ENCODE assay signal across 7 cellular contexts in the genomic region with DNA sequence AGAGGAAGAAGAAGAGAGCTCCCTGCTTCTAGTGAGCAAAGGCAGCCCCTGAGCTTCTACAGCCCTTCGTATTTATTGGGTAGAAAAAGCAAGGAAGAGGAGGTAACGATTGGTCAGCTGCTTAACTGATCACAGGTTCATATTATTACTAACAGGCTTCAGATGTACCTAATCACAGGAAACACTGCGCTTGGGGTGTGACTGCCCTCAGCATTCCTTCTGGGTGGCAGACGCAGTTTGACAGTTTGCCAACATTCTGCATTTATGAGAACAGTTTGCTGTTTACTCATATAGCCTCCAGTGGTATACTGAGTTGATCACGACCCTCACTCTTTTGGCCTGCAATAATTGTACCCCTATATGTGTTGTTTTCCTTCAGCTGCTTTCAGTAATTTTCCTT. TPM values are rescaled to one million over a fixed set of nuclear protein-coding genes. Genes with fewer than 3 reads are reported as not detected.
DNase-seq lines count a peak whose midpoint lies in the region; FAIRE-seq and TF ChIP-seq lines count a peak whose summit lies in the region.
"Not testable (repeated sequence)": the region's sequence is repeated elsewhere in the genome, so short reads cannot be mapped to it uniquely, and the experiment has no call there.

No MANE protein-coding gene starts in this region.

- H3K9me1 ChIP-seq in keratinocyte (ENCODE audit: control insufficient read depth, extremely low read depth, insufficient read depth, low read length), result not testable (repeated sequence)

- not testable (repeated sequence) for H3K36me3 ChIP-seq in DOHH2 (ENCODE audit: control insufficient read depth, low read length); keratinocyte (ENCODE audit: control insufficient read depth in 2 of 2, extremely low read depth in 1 of 2, insufficient read depth in 2 of 2, low read length in 2 of 2); neutrophil

- H3K9me2 ChIP-seq in DOHH2 (replicated peaks; ENCODE audit: control insufficient read depth, low read length), result not testable (repeated sequence)

- not testable (repeated sequence) for H3K27ac ChIP-seq in DOHH2 (ENCODE audit: low read depth, low read length)
- H3K27ac ChIP-seq in keratinocyte (ENCODE audit: control insufficient read depth, insufficient read depth, low read length) (peak overlapping the region; percentile 74), neutrophil (peak overlapping the region; percentile 71)

- not testable (repeated sequence) for H3K9ac ChIP-seq in keratinocyte (ENCODE audit: control insufficient read depth, extremely low read depth, insufficient read depth, low read length)

- peaks cover 44% of the 10 kb centered on the region for H3K4me1 ChIP-seq in DOHH2 (ENCODE audit: control insufficient read depth, low read length)
- peaks cover 14% of the 10 kb centered on the region for H3K4me1 ChIP-seq in keratinocyte (ENCODE audit: control insufficient read depth, extremely low read depth, insufficient read depth, low read length)
- H3K4me1 ChIP-seq in neutrophil (ENCODE audit: control insufficient read depth in 1 of 2, insufficient read depth in 1 of 2, low read depth in 1 of 2, low read length in 1 of 2), result peaks cover 20 to 21% of the 10 kb centered on the region in 2 experiments

- H2AFZ ChIP-seq in keratinocyte (ENCODE audit: control insufficient read depth, low read length), result peak overlapping the region; percentile 13

- H3K9me3 ChIP-seq in DOHH2 (ENCODE audit: control insufficient read depth, insufficient read depth, low read length); keratinocyte (ENCODE audit: control insufficient read depth, low read depth, low read length); neutrophil: not testable (repeated sequence)

- H3K79me2 ChIP-seq in DOHH2 (ENCODE audit: control insufficient read depth, low read length); keratinocyte (ENCODE audit: control insufficient read depth, insufficient read depth, low read length): not testable (repeated sequence)

- H3K4me2 ChIP-seq in DOHH2 (ENCODE audit: low read length), result peak overlapping the region; percentile 86; the same call in 1 of the 2 replicates
- peak overlapping the region; percentile 99 for H3K4me2 ChIP-seq in keratinocyte (ENCODE audit: control insufficient read depth, extremely low read depth, insufficient read depth, low read depth, low read length)

- not testable (repeated sequence) for FAIRE-seq in keratinocyte (lab: Jason Lieb, UNC)

- H3K27me3 ChIP-seq in DOHH2 (ENCODE audit: control insufficient read depth, low read length); keratinocyte (ENCODE audit: control insufficient read depth, extremely low read depth, insufficient read depth, low read length); neutrophil: not testable (repeated sequence)

- intact Hi-C loops in MCF 10A (cut with micrococcal nuclease), result loop anchor here (1.0 to 5.0 kb wide), 2 partner anchors 22 to 48 kb away; partner anchors contain the start of gene CXXC1

- peak overlapping the region in 2 of 3 donors; percentile 2 to 9 for H3K27ac Mint-ChIP-seq in IgD-negative memory B cell
- peak overlapping the region; percentile 94 for H3K27ac Mint-ChIP-seq in MCF 10A (ENCODE audit: low read depth, unreplicated experiment)

- not testable (repeated sequence) for H3K36me3 Mint-ChIP-seq in IgD-negative memory B cell; MCF 10A (ENCODE audit: insufficient read depth, unreplicated experiment)

- H3K27me3 Mint-ChIP-seq in IgD-negative memory B cell; MCF 10A (ENCODE audit: insufficient read depth, unreplicated experiment): not testable (repeated sequence)

- BruUV-seq in MCF 10A (replicated peaks; lab: Mats Ljungman, UMichigan), result not testable (repeated sequence)

- CTCF ChIA-PET in MCF 10A (lab: Yijun Ruan, JAX), result interaction anchor here (0.7 to 2.0 kb wide), 3 partner anchors 48 to 155 kb away, joined by 3 to 16 read pairs (median 3); no protein-coding TSS in a partner anchor

- H3K4me1 Mint-ChIP-seq in IgD-negative memory B cell, result peaks cover 28 to 45% (median 35%) of the 10 kb centered on the region in 3 donors
- H3K4me1 Mint-ChIP-seq in MCF 10A (ENCODE audit: insufficient read depth, unreplicated experiment), result peaks cover 13% of the 10 kb centered on the region

- not testable (repeated sequence) for TF ChIP-seq CTCF in DOHH2 (IDR thresholded peaks at IDR 0.05; ENCODE audit: low read depth, low read length, poor library complexity, severe bottlenecking); MCF 10A (IDR thresholded peaks at IDR 0.05; ENCODE audit: unreplicated experiment); keratinocyte (optimal IDR thresholded peaks at IDR 0.05 in 1 of 3, IDR thresholded peaks at IDR 0.05 in 1 of 3, conservative IDR thresholded peaks at IDR 0.05 in 1 of 3; ENCODE audit: extremely low read depth in 1 of 3, insufficient read depth in 2 of 3, low read length in 3 of 3); neutrophil (IDR thresholded peaks at IDR 0.05)

- POLR2A ChIA-PET in MCF 10A (lab: Yijun Ruan, JAX), result interaction anchor here (0.8 to 3.6 kb wide), 9 partner anchors 15 to 822 kb away, joined by 3 to 36 read pairs (median 8); partner anchors contain the start of genes C18orf32 and MBD1

- DNase-seq in NCI-H460 (ENCODE audit: extremely low read depth, low read depth), result peak; percentile 62
- peak; percentile 63 for DNase-seq in SW480 (ENCODE audit: low spot score)
- peak; percentile 69 for DNase-seq in MCF 10A (ENCODE audit: unreplicated experiment)
- DNase-seq in keratinocyte (ENCODE audit: low read depth, low spot score), result not testable (repeated sequence)

- dilution Hi-C loops in keratinocyte (cut with MboI; ENCODE audit: extremely low pct_ligation_motif_present, low sequenced_read_pairs), result not testable (repeated sequence)

- not testable (repeated sequence) for H4K20me1 ChIP-seq in DOHH2 (ENCODE audit: control insufficient read depth, insufficient read depth, low read depth, low read length); keratinocyte (ENCODE audit: control insufficient read depth, extremely low read depth, insufficient read depth, low read length)

- H3K9me3 Mint-ChIP-seq in IgD-negative memory B cell, result peaks cover 3 to 10% (median 4%) of the 10 kb centered on the region in 3 donors
- H3K9me3 Mint-ChIP-seq in MCF 10A (ENCODE audit: unreplicated experiment), result not testable (repeated sequence)

- H3F3A ChIP-seq in DOHH2 (ENCODE audit: control insufficient read depth, insufficient read depth), result not testable (repeated sequence)

- not testable (repeated sequence) for H3K4me3 ChIP-seq in DOHH2 (ENCODE audit: low read length); keratinocyte (ENCODE audit: control insufficient read depth in 2 of 3, extremely low read depth in 1 of 3, insufficient read depth in 2 of 3, low read depth in 1 of 3, low read length in 3 of 3); neutrophil (ENCODE audit: low read depth in 1 of 2, low read length in 1 of 2)

- H3K4me3 Mint-ChIP-seq in IgD-negative memory B cell (peak overlapping the region; percentile 74 to 97 (median 95)), MCF 10A (ENCODE audit: unreplicated experiment) (peak overlapping the region; percentile 88)

RNA-seq across cellular contexts. Expression of gene CXXC1, which starts 21.4 kb away (rescaled TPM):
- 98.6 TPM for polyA plus RNA-seq in IgD-negative memory B cell
- total RNA-seq in NCI-H460 (2014; rRNA removed; shearing (Covaris generic)), result 21.9 and 28.6 TPM in 2 replicates
- 219 and 247 TPM in 2 replicates for polyA plus RNA-seq in NCI-H460 (2014; cell fraction: nucleus; rRNA removed)
- 65.1 and 85.4 TPM in 2 replicates for total RNA-seq in MCF 10A (2022)
- polyA plus RNA-seq in keratinocyte, result 33.6 to 49.0 TPM (median 44.1 TPM) in 3 replicates
- 112 TPM for polyA plus RNA-seq in keratinocyte (2011; ENCODE audit: low read depth)
- polyA plus RNA-seq in keratinocyte (2011; cell fraction: cytosol; rRNA removed), result 15.1 and 33.3 TPM in 2 replicates
- 106 and 110 TPM in 2 replicates for polyA plus RNA-seq in keratinocyte (2011; cell fraction: nucleus; rRNA removed)
- polyA plus RNA-seq in keratinocyte (2012; ENCODE audit: low replicate concordance), result 52.2 and 56.7 TPM in 2 replicates
- polyA minus RNA-seq in keratinocyte, result 29.1 to 50.9 TPM (median 37.0 TPM) in 3 replicates
- polyA minus RNA-seq in keratinocyte (2011; cell fraction: cytosol; rRNA and poly(A)+ RNA removed), result 31.7 TPM
- 25.6 and 34.9 TPM in 2 replicates for polyA minus RNA-seq in keratinocyte (2011; cell fraction: nucleus; rRNA and poly(A)+ RNA removed)

RNA-seq across cellular contexts. Expression of gene MBD1, which starts 27.5 kb away (rescaled TPM):
- polyA plus RNA-seq in IgD-negative memory B cell, result 42.6 TPM
- 54.9 and 57.1 TPM in 2 replicates for total RNA-seq in NCI-H460 (2014; rRNA removed; shearing (Covaris generic))
- 86.0 and 102 TPM in 2 replicates for polyA plus RNA-seq in NCI-H460 (2014; cell fraction: nucleus; rRNA removed)
- total RNA-seq in MCF 10A (2022), result 203 and 227 TPM in 2 replicates
- 64.2 to 77.5 TPM (median 73.9 TPM) in 3 replicates for polyA plus RNA-seq in keratinocyte
- polyA plus RNA-seq in keratinocyte (2011; ENCODE audit: low read depth), result 50.0 TPM
- polyA plus RNA-seq in keratinocyte (2011; cell fraction: cytosol; rRNA removed), result 46.4 and 65.0 TPM in 2 replicates
- polyA plus RNA-seq in keratinocyte (2011; cell fraction: nucleus; rRNA removed), result 196 TPM in 2 replicates
- polyA plus RNA-seq in keratinocyte (2012; ENCODE audit: low replicate concordance), result 56.9 and 76.5 TPM in 2 replicates
- 53.6 to 123 TPM (median 64.1 TPM) in 3 replicates for polyA minus RNA-seq in keratinocyte
- 95.5 TPM for polyA minus RNA-seq in keratinocyte (2011; cell fraction: cytosol; rRNA and poly(A)+ RNA removed)
- 75.7 and 78.0 TPM in 2 replicates for polyA minus RNA-seq in keratinocyte (2011; cell fraction: nucleus; rRNA and poly(A)+ RNA removed)

RNA-seq across cellular contexts. Expression of gene CFAP53, which starts 42.6 kb away (rescaled TPM):
- polyA plus RNA-seq in IgD-negative memory B cell (not detected), keratinocyte (0.44 to 0.70 TPM (median 0.59 TPM) in 3 replicates)
- 0.35 and 0.84 TPM in 2 replicates for total RNA-seq in NCI-H460 (2014; rRNA removed; shearing (Covaris generic))
- polyA plus RNA-seq in NCI-H460 (2014; cell fraction: nucleus; rRNA removed), result 0.13 TPM in 1 of 2 replicates, not detected in the other
- total RNA-seq in MCF 10A (2022), result 2.2 and 5.0 TPM in 2 replicates
- 45.5 TPM for polyA plus RNA-seq in keratinocyte (2011; ENCODE audit: low read depth)
- 0.29 and 0.40 TPM in 2 replicates for polyA plus RNA-seq in keratinocyte (2011; cell fraction: cytosol; rRNA removed)
- polyA plus RNA-seq in keratinocyte (2011; cell fraction: nucleus; rRNA removed), result 0.65 and 0.92 TPM in 2 replicates
- 0.50 and 5.9 TPM in 2 replicates for polyA plus RNA-seq in keratinocyte (2012; ENCODE audit: low replicate concordance)
- 0.19 TPM in 1 of 3 replicates, not detected in the others for polyA minus RNA-seq in keratinocyte
- not detected for polyA minus RNA-seq in keratinocyte (2011; cell fraction: cytosol; rRNA and poly(A)+ RNA removed)
- polyA minus RNA-seq in keratinocyte (2011; cell fraction: nucleus; rRNA and poly(A)+ RNA removed), result 0.21 TPM in 1 of 2 replicates, not detected in the other
